Comparison of ENCODE assay signal across 18 cellular contexts in genomic region chr3:122996038-122996580, GRCh38. TPM values are rescaled to one million over a fixed set of nuclear protein-coding genes. Genes with fewer than 3 reads are reported as not detected.
DNase-seq lines count a peak whose midpoint lies in the region; ATAC-seq lines count a peak whose summit lies in the region.
"Had no signal": no experiment of that assay in that cellular context is flagged by ENCODE, and none has a peak within 500 bp of the region (broad histone marks: within the 10 kb centered on the region; RNA-seq: fewer than 3 reads in every experiment).

No MANE protein-coding gene starts in this region.

- H3K4me1 ChIP-seq in aorta (ENCODE audit: control insufficient read depth in 1 of 2, insufficient read depth in 2 of 2, low read length in 2 of 2) = peaks cover 0 to 2% of the 10 kb centered on the region in 2 donors

- no peak for DNase-seq in Right ventricle myocardium inferior (ENCODE audit: missing footprints)
- DNase-seq in cardiac septum (ENCODE audit: low spot score) = no peak
- peak; percentile 92 for DNase-seq in cerebellar cortex (ENCODE audit: low spot score)
- peak; percentile 74 for DNase-seq in left kidney (ENCODE audit: low read depth, low spot score)
- peak; percentile 60 to 81 for DNase-seq in aorta
- no peak for DNase-seq in activated CD4-positive, alpha-beta T cell treated with anti-CD3 and anti-CD28 coated beads for 1 hour
- DNase-seq: activated T-cell treated with anti-CD3 and anti-CD28 coated beads, Interleukin-2, amount 50 U/mL, for 48 hours; CD8-positive, alpha-beta T cell; KBM-7; naive thymus-derived CD4-positive, alpha-beta T cell; NCI-H1048; OCI-M1; retina had no signal

- no peak overlapping the region for H3K4me3 ChIP-seq in aorta (ENCODE audit: low read length in 2 of 2)
- H3K4me3 ChIP-seq: GM12878, lung had no signal

- ATAC-seq in Right ventricle myocardium inferior (peak; percentile 58), aorta (ENCODE audit: low FRiP score) (peak; percentile 80), GM21528 (IDR thresholded peaks at IDR 0.05; ENCODE audit: low FRiP score, unreplicated experiment) (no peak), GM18520 (IDR thresholded peaks at IDR 0.05; ENCODE audit: unreplicated experiment) (no peak)
- ATAC-seq: CD8-positive, alpha-beta T cell; GM12878; naive thymus-derived CD4-positive, alpha-beta T cell had no signal

- intact Hi-C loops in Right ventricle myocardium inferior (cut with DNase I) (no loop called here), cardiac septum (cut with DNase I) (loop anchor here (2.0 kb wide), 1 partner anchor 27 kb away; no protein-coding TSS in a partner anchor), aorta (cut with DNase I) (no loop called here)

- no peaks in the 10 kb centered on the region for H3K9me3 ChIP-seq in aorta (ENCODE audit: control insufficient read depth, low read length)

- H3K36me3 ChIP-seq in aorta (ENCODE audit: control insufficient read depth in 1 of 2, insufficient read depth in 2 of 2, low read length in 1 of 2) = no peaks in the 10 kb centered on the region

- WGBS in aorta, 2 donors = 2 to 9% methylated on average over 14 of the region's 14 CpGs

- H3K27me3 ChIP-seq in aorta (ENCODE audit: control insufficient read depth in 1 of 2, insufficient read depth in 2 of 2, low read length in 1 of 2) = no peaks in the 10 kb centered on the region

- peak overlapping the region in 1 of 2 donors; percentile 34 for H3K27ac ChIP-seq in aorta (ENCODE audit: low read depth in 1 of 2, low read length in 2 of 2)

RNA-seq across cellular contexts. Expression of gene SEMA5B, which starts 31.5 kb away (rescaled TPM):
- 5.2 TPM for total RNA-seq in Right ventricle myocardium inferior
- total RNA-seq in cardiac septum = 21.1 TPM
- total RNA-seq in aorta = 1 to 10 TPM in 1 of 2 donors, under 1 TPM in 1; 0.81 to 4.9 TPM
- 1 to 10 TPM in 1 of 2 donors, under 1 TPM in 1; under 0.01 to 1.0 TPM for polyA plus RNA-seq in aorta
- total RNA-seq: CD8-positive, alpha-beta T cell; GM12878; H4 had no signal
- polyA plus RNA-seq: naive thymus-derived CD4-positive, alpha-beta T cell had no signal

Comparison
In these comparisons a context has a peak if more than half of its experiments do, and no peak if none do; other contexts are left out.
1. ATAC-seq: peak in Right ventricle myocardium inferior (single experiment) and aorta (single experiment); none in GM21528 (single experiment) and GM18520 (single experiment).
2. DNase-seq: peak in cerebellar cortex (single experiment), left kidney (single experiment) and aorta (2 of 2); none in Right ventricle myocardium inferior (single experiment), cardiac septum (single experiment) and activated CD4-positive, alpha-beta T cell treated with anti-CD3 and anti-CD28 coated beads for 1 hour (single experiment).